21 cellular contexts compared by ENCODE assay signal in genomic region chr6:156909212-156910010, GRCh38.
"Had no signal": no experiment of that assay in that cellular context is flagged by ENCODE, and none has a peak within 500 bp of the region (broad histone marks: within the 10 kb centered on the region; RNA-seq: fewer than 3 reads in every experiment).

No MANE protein-coding gene starts in this region.

- H3K27ac Mint-ChIP-seq: activated naive CD8-positive, alpha-beta T cell treated with anti-CD3 and anti-CD28 coated beads, Interleukin-2, amount 50 U/mL, for 24 hours; activated T-helper 1 cell treated with anti-CD3 and anti-CD28 coated beads, Interleukin-12 subunit alpha, Interleukin-12 subunit beta, Interleukin-2, Interleukin-4 antibody, amounts not matched to agents 30 ng/mL and 10 ng/mL and 1 ng/mL, durations not matched to agents 14 hours and 24 hours and 36 hours; neural progenitor cell; stimulated activated naive CD8-positive, alpha-beta T cell treated with anti-CD3 and anti-CD28 coated beads, Interleukin-15, Interleukin-2, amounts not matched to agents 100 ng/mL and 50 ng/mL, for 24 hours had no signal

- H3K27me3 Mint-ChIP-seq: activated naive CD8-positive, alpha-beta T cell treated with anti-CD3 and anti-CD28 coated beads, Interleukin-2, amount 50 U/mL, for 24 hours; naive B cell; stimulated activated naive CD8-positive, alpha-beta T cell treated with anti-CD3 and anti-CD28 coated beads, Interleukin-15, Interleukin-2, amounts not matched to agents 100 ng/mL and 50 ng/mL, for 24 hours had no signal

- H3K4me3 Mint-ChIP-seq: activated naive CD8-positive, alpha-beta T cell treated with anti-CD3 and anti-CD28 coated beads, Interleukin-2, amount 50 U/mL, for 24 hours; activated T-helper 1 cell treated with anti-CD3 and anti-CD28 coated beads, Interleukin-12 subunit alpha, Interleukin-12 subunit beta, Interleukin-2, Interleukin-4 antibody, amounts not matched to agents 30 ng/mL and 10 ng/mL and 1 ng/mL, durations not matched to agents 14 hours and 24 hours and 36 hours; neural progenitor cell; stimulated activated naive CD8-positive, alpha-beta T cell treated with anti-CD3 and anti-CD28 coated beads, Interleukin-15, Interleukin-2, amounts not matched to agents 100 ng/mL and 50 ng/mL, for 24 hours had no signal

- DNase-seq: activated CD4-positive, alpha-beta T cell treated with anti-CD3 and anti-CD28 coated beads, Interleukin-2, amount 50 U/mL, for 4 hours; activated naive CD8-positive, alpha-beta T cell treated with anti-CD3 and anti-CD28 coated beads, Interleukin-2, amount 50 U/mL, for 24 hours; activated T-cell treated with anti-CD3 and anti-CD28 coated beads for 4 hours; aorta; brain microvascular endothelial cell; central memory CD4-positive, alpha-beta T cell; dorsolateral prefrontal cortex; erythroblast; gastrocnemius medialis; head of caudate nucleus; mesenchymal stem cell; mucosa of descending colon; naive B cell; ovary; psoas muscle; right cardiac atrium; stimulated activated CD4-positive, alpha-beta T cell treated with anti-CD3 and anti-CD28 coated beads, Interleukin-2, amount 100 ng/mL, for 24 hours; uterus had no signal

- ATAC-seq: activated naive CD8-positive, alpha-beta T cell treated with anti-CD3 and anti-CD28 coated beads, Interleukin-2, amount 50 U/mL, for 24 hours; gastrocnemius medialis; mucosa of descending colon; psoas muscle; right cardiac atrium had no signal

- H3K9me3 Mint-ChIP-seq: activated naive CD8-positive, alpha-beta T cell treated with anti-CD3 and anti-CD28 coated beads, Interleukin-2, amount 50 U/mL, for 24 hours; activated T-helper 1 cell treated with anti-CD3 and anti-CD28 coated beads, Interleukin-12 subunit alpha, Interleukin-12 subunit beta, Interleukin-2, Interleukin-4 antibody, amounts not matched to agents 30 ng/mL and 10 ng/mL and 1 ng/mL, durations not matched to agents 14 hours and 24 hours and 36 hours; neural progenitor cell; stimulated activated naive CD8-positive, alpha-beta T cell treated with anti-CD3 and anti-CD28 coated beads, Interleukin-15, Interleukin-2, amounts not matched to agents 100 ng/mL and 50 ng/mL, for 24 hours had no signal
